15 cellular contexts compared by ENCODE assay signal in genomic region chr14:62213516-62213915, GRCh38.
A peak's percentile ranks its signal among the peaks of the same experiment; 100 is the strongest.
DNase-seq lines count a peak whose midpoint lies in the region; ATAC-seq and TF ChIP-seq lines count a peak whose summit lies in the region.
"Had no signal": no experiment of that assay in that cellular context is flagged by ENCODE, and none has a peak within 500 bp of the region (broad histone marks: within the 10 kb centered on the region; RNA-seq: fewer than 3 reads in every experiment).

No MANE protein-coding gene starts in this region.

- H3K4me3 ChIP-seq in fibroblast of mammary gland (ENCODE audit: control insufficient read depth, low read depth, low read length), result no peak overlapping the region

- H3K4me3 Mint-ChIP-seq in activated T-helper 1 cell treated with anti-CD3 and anti-CD28 coated beads, Interleukin-12 subunit alpha, Interleukin-12 subunit beta, Interleukin-2, Interleukin-4 antibody, amounts not matched to agents 30 ng/mL and 10 ng/mL and 1 ng/mL, durations not matched to agents 14 hours and 24 hours and 36 hours, result no peak overlapping the region
- H3K4me3 Mint-ChIP-seq: activated CD4-positive, alpha-beta memory T cell treated with anti-CD3 and anti-CD28 coated beads, Interleukin-2, amount 10 ng/mL, durations not matched to agents 7 days and 5 days; memory B cell had no signal

- H3K4me1 Mint-ChIP-seq in activated T-helper 1 cell treated with anti-CD3 and anti-CD28 coated beads, Interleukin-12 subunit alpha, Interleukin-12 subunit beta, Interleukin-2, Interleukin-4 antibody, amounts not matched to agents 30 ng/mL and 10 ng/mL and 1 ng/mL, durations not matched to agents 14 hours and 24 hours and 36 hours (ENCODE audit: low read depth), result no peaks in the 10 kb centered on the region
- H3K4me1 Mint-ChIP-seq: activated CD4-positive, alpha-beta memory T cell treated with anti-CD3 and anti-CD28 coated beads, Interleukin-2, amount 10 ng/mL, durations not matched to agents 7 days and 5 days; memory B cell had no signal

- ATAC-seq in GM18511 (IDR thresholded peaks at IDR 0.05; ENCODE audit: unreplicated experiment) (no peak), HG02981 (IDR thresholded peaks at IDR 0.05; ENCODE audit: unreplicated experiment) (no peak), HG02642 (IDR thresholded peaks at IDR 0.05; ENCODE audit: poor library complexity, unreplicated experiment) (no peak)
- ATAC-seq: Right ventricle myocardium inferior had no signal

- H3K9me3 Mint-ChIP-seq in activated T-helper 1 cell treated with anti-CD3 and anti-CD28 coated beads, Interleukin-12 subunit alpha, Interleukin-12 subunit beta, Interleukin-2, Interleukin-4 antibody, amounts not matched to agents 30 ng/mL and 10 ng/mL and 1 ng/mL, durations not matched to agents 14 hours and 24 hours and 36 hours, result no peaks in the 10 kb centered on the region
- H3K9me3 Mint-ChIP-seq: activated CD4-positive, alpha-beta memory T cell treated with anti-CD3 and anti-CD28 coated beads, Interleukin-2, amount 10 ng/mL, durations not matched to agents 7 days and 5 days; memory B cell had no signal

- in situ Hi-C loops in GM13977 (cut with MboI; ENCODE audit: low pct_unique_long_range_greater_than_20kb, low sequenced_read_pairs, unreplicated experiment), result no loop called here

- intact Hi-C loops in activated T-helper 1 cell treated with anti-CD3 and anti-CD28 coated beads, Interleukin-12 subunit alpha, Interleukin-12 subunit beta, Interleukin-2, Interleukin-4 antibody, amounts not matched to agents 30 ng/mL and 10 ng/mL and 1 ng/mL, durations not matched to agents 14 hours and 24 hours and 36 hours (cut with micrococcal nuclease), result no loop called here

- no peak overlapping the region for H3K27ac Mint-ChIP-seq in activated T-helper 1 cell treated with anti-CD3 and anti-CD28 coated beads, Interleukin-12 subunit alpha, Interleukin-12 subunit beta, Interleukin-2, Interleukin-4 antibody, amounts not matched to agents 30 ng/mL and 10 ng/mL and 1 ng/mL, durations not matched to agents 14 hours and 24 hours and 36 hours
- H3K27ac Mint-ChIP-seq: activated CD4-positive, alpha-beta memory T cell treated with anti-CD3 and anti-CD28 coated beads, Interleukin-2, amount 10 ng/mL, durations not matched to agents 7 days and 5 days; memory B cell had no signal

- H3K27me3 Mint-ChIP-seq in activated T-helper 1 cell treated with anti-CD3 and anti-CD28 coated beads, Interleukin-12 subunit alpha, Interleukin-12 subunit beta, Interleukin-2, Interleukin-4 antibody, amounts not matched to agents 30 ng/mL and 10 ng/mL and 1 ng/mL, durations not matched to agents 14 hours and 24 hours and 36 hours (ENCODE audit: insufficient read depth), result peaks cover 4% of the 10 kb centered on the region
- H3K27me3 Mint-ChIP-seq: activated CD4-positive, alpha-beta memory T cell treated with anti-CD3 and anti-CD28 coated beads, Interleukin-2, amount 10 ng/mL, durations not matched to agents 7 days and 5 days had no signal

- H3K36me3 Mint-ChIP-seq in activated T-helper 1 cell treated with anti-CD3 and anti-CD28 coated beads, Interleukin-12 subunit alpha, Interleukin-12 subunit beta, Interleukin-2, Interleukin-4 antibody, amounts not matched to agents 30 ng/mL and 10 ng/mL and 1 ng/mL, durations not matched to agents 14 hours and 24 hours and 36 hours (ENCODE audit: low read depth), result no peaks in the 10 kb centered on the region
- H3K36me3 Mint-ChIP-seq: memory B cell had no signal

- TF ChIP-seq CTCF in GM13977 (IDR thresholded peaks at IDR 0.05; ENCODE audit: extremely low read depth, insufficient read depth, missing control alignments) (no peak), fibroblast of mammary gland (conservative IDR thresholded peaks at IDR 0.05; ENCODE audit: control insufficient read depth, insufficient read depth, low read depth, low read length) (no peak)

- DNase-seq in GM13977 (ENCODE audit: low spot score) (peak; percentile 3), HT1080 (ENCODE audit: low read depth) (peak; percentile 46), NCI-H69 (lab: John Stamatoyannopoulos, UW) (peak; percentile 27), fibroblast of mammary gland (ENCODE audit: low read depth) (peak; percentile 79)
- no peak for DNase-seq in activated T-helper 1 cell treated with anti-CD3 and anti-CD28 coated beads, Interleukin-12 subunit alpha, Interleukin-12 subunit beta, Interleukin-2, Interleukin-4 antibody, amounts not matched to agents 30 ng/mL and 10 ng/mL and 1 ng/mL, durations not matched to agents 14 hours and 24 hours and 36 hours (ENCODE audit: low spot score)
- DNase-seq: activated CD4-positive, alpha-beta memory T cell treated with anti-CD3 and anti-CD28 coated beads, Interleukin-2, amount 10 ng/mL, durations not matched to agents 7 days and 5 days; BE2C; DMS79; NCI-H82; small intestine had no signal
